In genomic region chr5:124745367-124746251, GRCh38 we compare ENCODE assay signal across 8 cellular contexts. TPM values are rescaled to one million over a fixed set of nuclear protein-coding genes. Genes with fewer than 3 reads are reported as not detected.
DNase-seq lines count a peak whose midpoint lies in the region; ATAC-seq and TF ChIP-seq lines count a peak whose summit lies in the region.

No MANE protein-coding gene starts in this region.

- ATAC-seq in GM21786 (IDR thresholded peaks at IDR 0.05; ENCODE audit: unreplicated experiment), result no peak

- peak overlapping the region; percentile 85 for H2AFZ ChIP-seq in parathyroid adenoma

- peak overlapping the region; percentile 93 for H3K4me2 ChIP-seq in parathyroid adenoma (ENCODE audit: low read length)

- intact Hi-C loops in esophagus squamous epithelium (cut with DNase I), result loop anchor here (10.0 kb wide), 1 partner anchor 739 kb away; no protein-coding TSS in a partner anchor

- TF ChIP-seq POLR2A in esophagus squamous epithelium (IDR thresholded peaks at IDR 0.05), result no peak

- peak overlapping the region; percentile 80 to 96 (median 94) for H3K27ac ChIP-seq in esophagus squamous epithelium
- peak overlapping the region; percentile 98 for H3K27ac ChIP-seq in parathyroid adenoma

- no peaks in the 10 kb centered on the region for H3K36me3 ChIP-seq in esophagus squamous epithelium
- no peaks in the 10 kb centered on the region for H3K36me3 ChIP-seq in parathyroid adenoma (ENCODE audit: control insufficient read depth, insufficient read depth, low read length)

- H3K27me3 ChIP-seq in esophagus squamous epithelium, result no peaks in the 10 kb centered on the region
- no peaks in the 10 kb centered on the region for H3K27me3 ChIP-seq in parathyroid adenoma (ENCODE audit: control insufficient read depth, insufficient read depth, low read length)

- WGBS in esophagus squamous epithelium, 2 donors, result 5 to 11% methylated on average over 5 of the region's 5 CpGs

- no peak overlapping the region for H3K9ac ChIP-seq in parathyroid adenoma

- DNase-seq in NOMO-1 treated with DMSO at 0.1 percent for 48 hours (lab: John Stamatoyannopoulos, UW; ENCODE audit: unreplicated experiment), result peak; percentile 75
- no peak for DNase-seq in esophagus squamous epithelium (lab: John Stamatoyannopoulos, UW)
- DNase-seq in stimulated activated CD8-positive, alpha-beta memory T cell treated with anti-CD3 and anti-CD28 coated beads, Interleukin-4, amount 100 ng/mL, for 48 hours, result no peak
- no peak for DNase-seq in mucosa of gallbladder (ENCODE audit: low spot score)
- DNase-seq in HuH-7 (ENCODE audit: low spot score), result no peak

- H3K9me3 ChIP-seq in esophagus squamous epithelium (no peaks in the 10 kb centered on the region), parathyroid adenoma (ENCODE audit: control insufficient read depth, low read length) (no peaks in the 10 kb centered on the region)

- H3K4me1 ChIP-seq in esophagus squamous epithelium, result peaks cover 8 to 74% (median 25%) of the 10 kb centered on the region in 3 donors
- peaks cover 14% of the 10 kb centered on the region for H3K4me1 ChIP-seq in parathyroid adenoma

- TF ChIP-seq CTCF in GM12875 (IDR thresholded peaks at IDR 0.05; ENCODE audit: borderline replicate concordance, insufficient read depth, low read depth, low read length), result no peak
- TF ChIP-seq CTCF in esophagus squamous epithelium (IDR thresholded peaks at IDR 0.05), result no peak
- no peak for TF ChIP-seq CTCF in parathyroid adenoma (IDR thresholded peaks at IDR 0.05)

- peak overlapping the region; percentile 52 for H3K4me3 ChIP-seq in GM12875 (ENCODE audit: low read depth, low read length)
- H3K4me3 ChIP-seq in esophagus squamous epithelium, result peak overlapping the region; percentile 37 to 78 (median 66)
- H3K4me3 ChIP-seq in parathyroid adenoma (ENCODE audit: low read depth, low read length), result peak overlapping the region; percentile 63

- H3K79me2 ChIP-seq in parathyroid adenoma, result peaks cover 9% of the 10 kb centered on the region

RNA-seq across cellular contexts. Expression of gene ZNF608, which starts 0.8 kb away (rescaled TPM):
- total RNA-seq in esophagus squamous epithelium (10 to 100 TPM in 2 of 4 donors, 1 to 10 TPM in 2; 5.8 to 25.7 (median 10.4) TPM), mucosa of gallbladder (37.1 TPM)
